Comparison of ENCODE assay signal across 8 cellular contexts in genomic region chr9:123225374-123225813, GRCh38. TPM values are rescaled to one million over a fixed set of nuclear protein-coding genes. Genes with fewer than 3 reads are reported as not detected.
A peak's percentile ranks its signal among the peaks of the same experiment; 100 is the strongest.
DNase-seq lines count a peak whose midpoint lies in the region; ATAC-seq and TF ChIP-seq lines count a peak whose summit lies in the region.

No MANE protein-coding gene starts in this region.

- no peak overlapping the region for H3K4me2 ChIP-seq in PC-3 (ENCODE audit: low read length)

- ATAC-seq in GM18858 (IDR thresholded peaks at IDR 0.05; ENCODE audit: unreplicated experiment) (peak; percentile 91), HG03039 (IDR thresholded peaks at IDR 0.05; ENCODE audit: unreplicated experiment) (peak; percentile 77), PC-3 (peak; percentile 71)

- H3K79me2 ChIP-seq in PC-3 (ENCODE audit: low read length): no peaks in the 10 kb centered on the region

- CTCF ChIA-PET in BJ (lab: Yijun Ruan, JAX): interaction anchor here (0.6 to 2.1 kb wide), 13 partner anchors 10 to 162 kb away, joined by 3 to 8 read pairs (median 3); no protein-coding TSS in a partner anchor
- CTCF ChIA-PET in PC-3 (lab: Charles Lee): no interaction called here

- BruUV-seq in PC-3 (replicated peaks; lab: Mats Ljungman, UMichigan): no TSS peak

- H3K27me3 ChIP-seq in BJ (ENCODE audit: control insufficient read depth, insufficient read depth, low read length) (no peaks in the 10 kb centered on the region), PC-3 (ENCODE audit: low read length) (no peaks in the 10 kb centered on the region)

- no peaks in the 10 kb centered on the region for H3K36me3 ChIP-seq in BJ (ENCODE audit: control insufficient read depth, insufficient read depth, low read length)
- H3K36me3 ChIP-seq in PC-3 (ENCODE audit: low read depth, low read length): no peaks in the 10 kb centered on the region

- H3K4me3 ChIP-seq in BJ (ENCODE audit: low read depth, low read length) (no peak overlapping the region), PC-3 (ENCODE audit: low read length) (no peak overlapping the region)

- intact Hi-C loops in PC-3 (cut with micrococcal nuclease): loop anchor here (10.0 kb wide), 1 partner anchor 101 kb away; no protein-coding TSS in a partner anchor

- no peaks in the 10 kb centered on the region for H3F3A ChIP-seq in PC-3 (ENCODE audit: low read length, unreplicated experiment)

- H3K9ac ChIP-seq in PC-3 (ENCODE audit: low read length): no peak overlapping the region

- no peaks in the 10 kb centered on the region for H4K20me1 ChIP-seq in PC-3 (ENCODE audit: low read length)

- DNase-seq in BJ (ENCODE audit: low read depth) (peak; percentile 13), PC-3 (peak; percentile 45), hepatic stellate cell (ENCODE audit: low spot score) (peak; percentile 43), DMS153 treated with DMSO at 0.1 percent for 48 hours (lab: John Stamatoyannopoulos, UW; ENCODE audit: unreplicated experiment) (no peak)
- DNase-seq in activated effector memory CD4-positive, alpha-beta T cell treated with anti-CD3 and anti-CD28 coated beads, Interleukin-2, amount 50 U/mL, for 16 hours: peak; percentile 82
- peak; percentile 16 to 20 for DNase-seq in stimulated activated CD4-positive, alpha-beta T cell treated with anti-CD3 and anti-CD28 coated beads, Interleukin-15, amount 100 ng/mL, for 1 hour (ENCODE audit: low read depth in 1 of 2, low spot score in 1 of 2)

- H3K9me2 ChIP-seq in PC-3 (replicated peaks; ENCODE audit: low read length): no peaks in the 10 kb centered on the region

- no peak overlapping the region for H2AFZ ChIP-seq in PC-3 (ENCODE audit: low read length)

- POLR2A ChIA-PET in BJ (lab: Charles Lee) (no interaction called here), PC-3 (lab: Charles Lee; ENCODE audit: unreplicated experiment) (no interaction called here)

- no peak overlapping the region for H3K27ac ChIP-seq in PC-3 (ENCODE audit: low read length)

- H3K9me3 ChIP-seq in PC-3 (ENCODE audit: low read length): no peaks in the 10 kb centered on the region

- peak; percentile 63 for TF ChIP-seq CTCF in BJ (IDR thresholded peaks at IDR 0.05; ENCODE audit: insufficient read depth, low read depth, low read length)
- peak; percentile 59 for TF ChIP-seq CTCF in PC-3 (conservative IDR thresholded peaks at IDR 0.05; ENCODE audit: low read depth, low read length)

- peaks cover 10% of the 10 kb centered on the region for H3K4me1 ChIP-seq in PC-3 (ENCODE audit: insufficient read depth, low read length)

RNA-seq across cellular contexts. Expression of gene STRBP, which starts 43.0 kb away (rescaled TPM):
- polyA plus RNA-seq in BJ (2011; rRNA removed): 1.1 and 2.2 TPM in 2 replicates
- polyA minus RNA-seq in BJ (2011; rRNA and poly(A)+ RNA removed): 0.72 and 0.85 TPM in 2 replicates
- 15.6 and 19.2 TPM in 2 replicates for total RNA-seq in PC-3 (2014; rRNA removed)
